ENCODE assay signal across 25 cellular contexts in genomic region chr13:41568143-41568989, GRCh38.
DNase-seq lines count a peak whose midpoint lies in the region; ATAC-seq and TF ChIP-seq lines count a peak whose summit lies in the region.
"Had no signal": no experiment of that assay in that cellular context is flagged by ENCODE, and none has a peak within 500 bp of the region (broad histone marks: within the 10 kb centered on the region; RNA-seq: fewer than 3 reads in every experiment).

No MANE protein-coding gene starts in this region.

- no peaks in the 10 kb centered on the region for H3K36me3 ChIP-seq in CD4-positive, alpha-beta memory T cell (ENCODE audit: insufficient read depth, low read length)
- H3K36me3 ChIP-seq in Loucy (ENCODE audit: insufficient read depth, low read length) = no peaks in the 10 kb centered on the region

- POLR2A ChIA-PET in CD4-positive, alpha-beta memory T cell (lab: Charles Lee; ENCODE audit: partially characterized antibody) = interaction anchor here (1.5 kb wide), 1 partner anchor 106 kb away, joined by 4 read pairs; no protein-coding TSS in a partner anchor

- peaks cover 14 to 15% of the 10 kb centered on the region in 2 donors for H3K36me3 Mint-ChIP-seq in CD4-positive, alpha-beta memory T cell
- H3K36me3 Mint-ChIP-seq in endothelial cell (ENCODE audit: low read depth, unreplicated experiment) (peaks cover 5% of the 10 kb centered on the region), neural crest cell (ENCODE audit: low read depth) (peaks cover 14% of the 10 kb centered on the region)
- H3K36me3 Mint-ChIP-seq: stimulated activated effector memory CD8-positive, alpha-beta T cell treated with anti-CD3 and anti-CD28 coated beads, Interleukin-12 subunit alpha, Interleukin-12 subunit beta, amount 100 ng/mL, for 72 hours had no signal

- H3K4me1 Mint-ChIP-seq in CD4-positive, alpha-beta memory T cell = peaks cover 0 to 5% (median 4%) of the 10 kb centered on the region in 4 donors
- H3K4me1 Mint-ChIP-seq in endothelial cell (ENCODE audit: unreplicated experiment) (peaks cover 24% of the 10 kb centered on the region), neural crest cell (peaks cover 56% of the 10 kb centered on the region)
- H3K4me1 Mint-ChIP-seq: stimulated activated effector memory CD8-positive, alpha-beta T cell treated with anti-CD3 and anti-CD28 coated beads, Interleukin-12 subunit alpha, Interleukin-12 subunit beta, amount 100 ng/mL, for 72 hours had no signal

- no peaks in the 10 kb centered on the region for H4K20me1 ChIP-seq in Loucy (ENCODE audit: insufficient read depth, low read length, poor library complexity, severe bottlenecking)

- peak overlapping the region; percentile 14 for H3K4me2 ChIP-seq in Loucy (ENCODE audit: low read depth, low read length, poor library complexity, severe bottlenecking)

- no peak overlapping the region for H3K27ac ChIP-seq in CD4-positive, alpha-beta memory T cell (ENCODE audit: low read depth, low read length)
- H3K27ac ChIP-seq: cardiac muscle cell had no signal

- H3K4me1 ChIP-seq in CD4-positive, alpha-beta memory T cell (ENCODE audit: insufficient read depth, low read length) = no peaks in the 10 kb centered on the region
- H3K4me1 ChIP-seq in Loucy (ENCODE audit: insufficient read depth, low read length, poor library complexity, severe bottlenecking) = peaks cover 31% of the 10 kb centered on the region

- H3K9ac ChIP-seq in Loucy (ENCODE audit: low read depth, low read length, poor library complexity, severe bottlenecking) = no peak overlapping the region

- H3K27ac Mint-ChIP-seq in CD4-positive, alpha-beta memory T cell = peak overlapping the region in 5 of 7 donors; percentile 27 to 81 (median 48)
- peak overlapping the region; percentile 31 for H3K27ac Mint-ChIP-seq in endothelial cell (ENCODE audit: unreplicated experiment)
- peak overlapping the region; percentile 78 for H3K27ac Mint-ChIP-seq in neural crest cell (ENCODE audit: unreplicated experiment)
- H3K27ac Mint-ChIP-seq: activated CD8-positive, alpha-beta T cell treated with anti-CD3 and anti-CD28 coated beads, Interleukin-2, amount 10 ng/mL, durations not matched to agents 7 days and 5 days; activated naive CD8-positive, alpha-beta T cell treated with anti-CD3 and anti-CD28 coated beads, Interleukin-2, amount 50 U/mL, for 24 hours; activated T-cell treated with anti-CD3 and anti-CD28 coated beads, Interleukin-2, amount 50 U/mL, for 72 hours; mesothelial cell of epicardium; stimulated activated effector memory CD8-positive, alpha-beta T cell treated with anti-CD3 and anti-CD28 coated beads, Interleukin-12 subunit alpha, Interleukin-12 subunit beta, amount 100 ng/mL, for 72 hours; T-helper 1 cell treated with Interleukin-12 subunit alpha and Interleukin-12 subunit beta and Interleukin-4 antibody, amounts not matched to agents 30 μg/mL and 1 μg/mL, for 36 hours had no signal

- CTCF ChIA-PET in CD4-positive, alpha-beta memory T cell (lab: Charles Lee; ENCODE audit: partially characterized antibody) = no interaction called here

- H3F3A ChIP-seq in Loucy (ENCODE audit: low read depth) = no peaks in the 10 kb centered on the region

- H2AFZ ChIP-seq in Loucy (ENCODE audit: low read length) = no peak overlapping the region

- no peaks in the 10 kb centered on the region for H3K27me3 Mint-ChIP-seq in CD4-positive, alpha-beta memory T cell
- H3K27me3 Mint-ChIP-seq in endothelial cell (ENCODE audit: unreplicated experiment) (no peaks in the 10 kb centered on the region), neural crest cell (ENCODE audit: low read depth) (no peaks in the 10 kb centered on the region)
- H3K27me3 Mint-ChIP-seq: activated naive CD8-positive, alpha-beta T cell treated with anti-CD3 and anti-CD28 coated beads, Interleukin-2, amount 50 U/mL, for 24 hours; CD8-positive, alpha-beta memory T cell had no signal

- H3K27me3 ChIP-seq in CD4-positive, alpha-beta memory T cell (ENCODE audit: insufficient read depth, low read length) = no peaks in the 10 kb centered on the region
- H3K27me3 ChIP-seq in Loucy (ENCODE audit: insufficient read depth, low read length, poor library complexity, severe bottlenecking) = no peaks in the 10 kb centered on the region
- H3K27me3 ChIP-seq: cardiac muscle cell, heart right ventricle, transverse colon had no signal

- TF ChIP-seq CTCF in Loucy (conservative IDR thresholded peaks at IDR 0.05; ENCODE audit: low read length) (no peak), endothelial cell (IDR thresholded peaks at IDR 0.05; ENCODE audit: unreplicated experiment) (no peak), neural crest cell (conservative IDR thresholded peaks at IDR 0.05) (no peak)

- ATAC-seq in HG03196 (IDR thresholded peaks at IDR 0.05; ENCODE audit: unreplicated experiment) (no peak), GM21360 (IDR thresholded peaks at IDR 0.05; ENCODE audit: unreplicated experiment) (no peak)
- ATAC-seq: activated CD8-positive, alpha-beta T cell treated with anti-CD3 and anti-CD28 coated beads, Interleukin-2, amount 10 ng/mL, durations not matched to agents 7 days and 5 days; activated naive CD8-positive, alpha-beta T cell treated with anti-CD3 and anti-CD28 coated beads, Interleukin-2, amount 50 U/mL, for 24 hours; activated T-cell treated with anti-CD3 and anti-CD28 coated beads, Interleukin-2, amount 50 U/mL, for 72 hours; stimulated activated effector memory CD8-positive, alpha-beta T cell treated with anti-CD3 and anti-CD28 coated beads, Interleukin-12 subunit alpha, Interleukin-12 subunit beta, amount 100 ng/mL, for 72 hours had no signal

- no peaks in the 10 kb centered on the region for H3K9me3 ChIP-seq in CD4-positive, alpha-beta memory T cell (ENCODE audit: control insufficient read depth in 1 of 2, low read length in 2 of 2)
- no peaks in the 10 kb centered on the region for H3K9me3 ChIP-seq in Loucy (ENCODE audit: insufficient read depth, low read depth, low read length)
- H3K9me3 ChIP-seq: heart right ventricle, transverse colon had no signal

- intact Hi-C loops in CD4-positive, alpha-beta memory T cell (cut with micrococcal nuclease) = no loop called here

- DNase-seq in CD4-positive, alpha-beta memory T cell = no peak
- DNase-seq in endothelial cell (ENCODE audit: low spot score) = no peak
- DNase-seq in neural crest cell (ENCODE audit: low read depth, low spot score) = no peak
- DNase-seq in DMS153 treated with DMSO at 0.1 percent for 48 hours (lab: John Stamatoyannopoulos, UW; ENCODE audit: unreplicated experiment) = no peak
- DNase-seq in NCI-H446 (lab: John Stamatoyannopoulos, UW) = no peak
- DNase-seq: activated CD8-positive, alpha-beta T cell treated with anti-CD3 and anti-CD28 coated beads, Interleukin-2, amount 10 ng/mL, durations not matched to agents 7 days and 5 days; activated naive CD8-positive, alpha-beta T cell treated with anti-CD3 and anti-CD28 coated beads, Interleukin-2, amount 50 U/mL, for 24 hours; activated T-cell treated with anti-CD3 and anti-CD28 coated beads, Interleukin-2, amount 50 U/mL, for 72 hours; CD8-positive, alpha-beta memory T cell; effector CD4-positive, alpha-beta T cell; heart right ventricle; KG1; kidney; NCI-H1092; NCI-H2029 treated with DMSO at 0.1 percent for 48 hours; NCI-H526 treated with DMSO at 0.1 percent for 48 hours; SHP77; transverse colon had no signal

- no peaks in the 10 kb centered on the region for H3K79me2 ChIP-seq in Loucy (ENCODE audit: insufficient read depth, low read length)

- no peaks in the 10 kb centered on the region for H3K9me3 Mint-ChIP-seq in CD4-positive, alpha-beta memory T cell
- H3K9me3 Mint-ChIP-seq in endothelial cell (ENCODE audit: unreplicated experiment) (no peaks in the 10 kb centered on the region), neural crest cell (no peaks in the 10 kb centered on the region)
- H3K9me3 Mint-ChIP-seq: activated naive CD8-positive, alpha-beta T cell treated with anti-CD3 and anti-CD28 coated beads, Interleukin-2, amount 50 U/mL, for 24 hours; activated T-cell treated with anti-CD3 and anti-CD28 coated beads, Interleukin-2, amount 50 U/mL, for 72 hours; CD8-positive, alpha-beta memory T cell; mesothelial cell of epicardium; stimulated activated effector memory CD8-positive, alpha-beta T cell treated with anti-CD3 and anti-CD28 coated beads, Interleukin-12 subunit alpha, Interleukin-12 subunit beta, amount 100 ng/mL, for 72 hours; T-helper 1 cell treated with Interleukin-12 subunit alpha and Interleukin-12 subunit beta and Interleukin-4 antibody, amounts not matched to agents 30 μg/mL and 1 μg/mL, for 36 hours had no signal

- H3K4me3 ChIP-seq in CD4-positive, alpha-beta memory T cell (ENCODE audit: low read length in 2 of 2) = no peak overlapping the region
- H3K4me3 ChIP-seq in Loucy (ENCODE audit: low read length, poor library complexity, severe bottlenecking) = no peak overlapping the region
- H3K4me3 ChIP-seq: cardiac muscle cell, heart right ventricle, transverse colon had no signal

- no peak overlapping the region for H3K4me3 Mint-ChIP-seq in CD4-positive, alpha-beta memory T cell
- no peak overlapping the region for H3K4me3 Mint-ChIP-seq in endothelial cell (ENCODE audit: unreplicated experiment)
- no peak overlapping the region for H3K4me3 Mint-ChIP-seq in neural crest cell
- H3K4me3 Mint-ChIP-seq: activated CD8-positive, alpha-beta T cell treated with anti-CD3 and anti-CD28 coated beads, Interleukin-2, amount 10 ng/mL, durations not matched to agents 7 days and 5 days; activated naive CD8-positive, alpha-beta T cell treated with anti-CD3 and anti-CD28 coated beads, Interleukin-2, amount 50 U/mL, for 24 hours; activated T-cell treated with anti-CD3 and anti-CD28 coated beads, Interleukin-2, amount 50 U/mL, for 72 hours; CD8-positive, alpha-beta memory T cell; mesothelial cell of epicardium; stimulated activated effector memory CD8-positive, alpha-beta T cell treated with anti-CD3 and anti-CD28 coated beads, Interleukin-12 subunit alpha, Interleukin-12 subunit beta, amount 100 ng/mL, for 72 hours; T-helper 1 cell treated with Interleukin-12 subunit alpha and Interleukin-12 subunit beta and Interleukin-4 antibody, amounts not matched to agents 30 μg/mL and 1 μg/mL, for 36 hours had no signal

- no peaks in the 10 kb centered on the region for H3K9me2 ChIP-seq in Loucy (replicated peaks; ENCODE audit: low read depth, low read length)
